ENCODE assay signal across 8 cellular contexts in genomic region chr4:67746797-67747495, GRCh38. TPM values are rescaled to one million over a fixed set of nuclear protein-coding genes. Genes with fewer than 3 reads are reported as not detected.
DNase-seq lines count a peak whose midpoint lies in the region; ATAC-seq, FAIRE-seq and TF ChIP-seq lines count a peak whose summit lies in the region.

No MANE protein-coding gene starts in this region.

- peaks cover 3 to 8% of the 10 kb centered on the region in 2 donors for H3K4me1 Mint-ChIP-seq in stimulated activated naive B cell treated with anti-CD40 and anti-IgM and Interleukin-4, amounts not matched to agents 10 μg/mL and 1 μg/mL and 100 μg/mL, for 72 hours

- FAIRE-seq in A204.1 (lab: Jason Lieb, UNC), result peak; percentile 96

- H3K27ac Mint-ChIP-seq in stimulated activated naive B cell treated with anti-CD40 and anti-IgM and Interleukin-4, amounts not matched to agents 10 μg/mL and 1 μg/mL and 100 μg/mL, for 72 hours, result no peak overlapping the region

- H3K4me3 ChIP-seq in gastroesophageal sphincter, result no peak overlapping the region

- no peak overlapping the region for H3K4me3 Mint-ChIP-seq in stimulated activated naive B cell treated with anti-CD40 and anti-IgM and Interleukin-4, amounts not matched to agents 10 μg/mL and 1 μg/mL and 100 μg/mL, for 72 hours

- peak; percentile 39 to 64 (median 52) for TF ChIP-seq CTCF in gastroesophageal sphincter (IDR thresholded peaks at IDR 0.05)

- no peaks in the 10 kb centered on the region for H3K36me3 ChIP-seq in gastroesophageal sphincter

- no peaks in the 10 kb centered on the region for H3K27me3 Mint-ChIP-seq in stimulated activated naive B cell treated with anti-CD40 and anti-IgM and Interleukin-4, amounts not matched to agents 10 μg/mL and 1 μg/mL and 100 μg/mL, for 72 hours

- no peaks in the 10 kb centered on the region for H3K27me3 ChIP-seq in gastroesophageal sphincter

- DNase-seq in EH (ENCODE audit: low read depth), result peak; percentile 51
- peak; percentile 10 for DNase-seq in SKM-1 (lab: John Stamatoyannopoulos, UW; ENCODE audit: unreplicated experiment)
- no peak for DNase-seq in stimulated activated naive B cell treated with anti-CD40 and anti-IgM and Interleukin-4, amounts not matched to agents 10 μg/mL and 1 μg/mL and 100 μg/mL, for 72 hours
- no peak for DNase-seq in GM19238 (ENCODE audit: insufficient read length, low spot score)
- no peak for DNase-seq in ureter (ENCODE audit: low spot score)

- peaks cover 8 to 10% of the 10 kb centered on the region in 2 donors for H3K36me3 Mint-ChIP-seq in stimulated activated naive B cell treated with anti-CD40 and anti-IgM and Interleukin-4, amounts not matched to agents 10 μg/mL and 1 μg/mL and 100 μg/mL, for 72 hours

- no peaks in the 10 kb centered on the region for H3K9me3 ChIP-seq in gastroesophageal sphincter

- peaks cover 0 to under 1% of the 10 kb centered on the region in 2 donors for H3K9me3 Mint-ChIP-seq in stimulated activated naive B cell treated with anti-CD40 and anti-IgM and Interleukin-4, amounts not matched to agents 10 μg/mL and 1 μg/mL and 100 μg/mL, for 72 hours

- 54 to 55% methylated on average over 4 to 5 of the region's 5 CpGs for WGBS in gastroesophageal sphincter (ENCODE audit: low coverage in 1 of 2), 2 donors

- no peak for TF ChIP-seq EP300 in gastroesophageal sphincter (IDR thresholded peaks at IDR 0.05)

- H3K4me1 ChIP-seq in gastroesophageal sphincter, result peaks cover 0 to 6% (median 0%) of the 10 kb centered on the region in 3 donors

- peak; percentile 59 for ATAC-seq in HG03159 (IDR thresholded peaks at IDR 0.05; ENCODE audit: unreplicated experiment)
- ATAC-seq in gastroesophageal sphincter, result no peak
- peak; percentile 23 to 29 for ATAC-seq in stimulated activated naive B cell treated with anti-CD40 and anti-IgM and Interleukin-4, amounts not matched to agents 10 μg/mL and 1 μg/mL and 100 μg/mL, for 72 hours (replicated peaks)

- no peak overlapping the region for H3K27ac ChIP-seq in gastroesophageal sphincter

- TF ChIP-seq POLR2A in gastroesophageal sphincter (IDR thresholded peaks at IDR 0.05), result no peak

RNA-seq across cellular contexts. Expression of gene GNRHR, which starts 7.2 kb away (rescaled TPM):
- total RNA-seq in gastroesophageal sphincter (not detected), ureter (not detected)

RNA-seq across cellular contexts. Expression of gene UBA6, which starts 46.0 kb away (rescaled TPM):
- total RNA-seq in gastroesophageal sphincter (10 to 100 TPM; 29.9 to 87.6 (median 46.7) TPM), ureter (64.6 TPM)

Comparison
In these comparisons a context has a peak if more than half of its experiments do, and no peak if none do; other contexts are left out.
1. DNase-seq: peak in EH (single experiment) and SKM-1 (single experiment); none in stimulated activated naive B cell treated with anti-CD40 and anti-IgM and Interleukin-4, amounts not matched to agents 10 μg/mL and 1 μg/mL and 100 μg/mL, for 72 hours (single experiment), GM19238 (single experiment) and ureter (single experiment).